Comparison of ENCODE assay signal across 8 cellular contexts in the genomic region with DNA sequence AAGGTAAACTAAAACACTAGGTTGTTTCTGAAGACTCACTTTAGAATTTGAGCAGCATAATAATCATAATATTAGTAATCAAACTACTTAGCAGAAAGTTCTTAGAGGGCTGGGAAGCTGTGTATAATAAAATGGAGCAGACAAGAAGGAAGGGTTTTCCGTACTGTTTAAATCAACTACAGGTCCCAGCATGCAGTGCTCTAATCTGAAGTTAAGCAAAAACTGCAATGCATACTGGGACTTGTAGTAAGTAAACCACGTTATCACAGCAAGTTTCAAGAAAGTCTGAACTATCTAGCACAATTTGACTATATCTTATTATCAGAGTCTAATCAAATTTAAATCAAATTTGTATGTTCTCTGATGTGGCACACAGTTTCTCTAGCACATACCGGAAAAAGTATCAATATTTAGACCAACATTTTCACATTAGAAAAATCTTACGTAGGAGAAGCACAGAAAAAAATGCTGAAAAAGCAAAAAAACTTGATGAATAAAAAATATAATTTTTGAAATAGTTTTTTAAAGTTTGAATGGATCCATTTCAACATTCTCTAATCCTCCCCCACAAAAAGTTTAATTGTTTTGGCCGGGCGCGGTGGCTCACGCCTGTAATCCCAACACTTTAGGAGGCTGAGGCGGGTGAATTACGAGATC. TPM values are rescaled to one million over a fixed set of nuclear protein-coding genes. Genes with fewer than 3 reads are reported as not detected.
DNase-seq lines count a peak whose midpoint lies in the region; ATAC-seq, FAIRE-seq and TF ChIP-seq lines count a peak whose summit lies in the region.

No MANE protein-coding gene starts in this region.

- H3K27me3 ChIP-seq in small intestine (ENCODE audit: control insufficient read depth in 2 of 2, insufficient read depth in 2 of 2, low read length in 2 of 2) (no peaks in the 10 kb centered on the region), stomach (no peaks in the 10 kb centered on the region)

- H3K4me3 Mint-ChIP-seq in activated CD8-positive, alpha-beta memory T cell treated with anti-CD3 and anti-CD28 coated beads, Interleukin-2, amount 10 ng/mL, durations not matched to agents 7 days and 5 days, result no peak overlapping the region

- POLR2A ChIA-PET in HEK293 (lab: Yijun Ruan, JAX), result interaction anchor here (0.7 to 1.2 kb wide), 2 partner anchors 11 to 43 kb away, joined by 4 to 5 read pairs; no protein-coding TSS in a partner anchor

- peaks cover 8% of the 10 kb centered on the region for H3K36me3 Mint-ChIP-seq in activated CD8-positive, alpha-beta memory T cell treated with anti-CD3 and anti-CD28 coated beads, Interleukin-2, amount 10 ng/mL, durations not matched to agents 7 days and 5 days

- no peaks in the 10 kb centered on the region for H3K9me3 Mint-ChIP-seq in activated CD8-positive, alpha-beta memory T cell treated with anti-CD3 and anti-CD28 coated beads, Interleukin-2, amount 10 ng/mL, durations not matched to agents 7 days and 5 days (ENCODE audit: low read depth)

- H3K27ac ChIP-seq in HEK293 (ENCODE audit: extremely low read depth, low read depth, low read length) (no peak overlapping the region), small intestine (ENCODE audit: low read depth in 1 of 2, low read length in 1 of 2) (no peak overlapping the region), stomach (no peak overlapping the region)

- H3K9me3 ChIP-seq in HEK293 (ENCODE audit: control insufficient read depth, insufficient read depth, low read depth, low read length) (no peaks in the 10 kb centered on the region), small intestine (ENCODE audit: control insufficient read depth, low read depth) (no peaks in the 10 kb centered on the region), stomach (no peaks in the 10 kb centered on the region)

- 73 to 76% (median 76%) methylated on average over 10 of the region's 10 CpGs for WGBS in small intestine, 3 donors
- WGBS in stomach, 5 donors, result 71 to 75% (median 72%) methylated on average over 10 of the region's 10 CpGs

- H3K36me3 ChIP-seq in HEK293 (ENCODE audit: control insufficient read depth in 2 of 2, insufficient read depth in 1 of 2, low read length in 2 of 2) (no peaks in the 10 kb centered on the region), small intestine (ENCODE audit: control insufficient read depth in 2 of 2, insufficient read depth in 2 of 2, low read length in 2 of 2) (no peaks in the 10 kb centered on the region), stomach (no peaks in the 10 kb centered on the region)

- FAIRE-seq in TTC549 (lab: Jason Lieb, UNC) (peak; percentile 75), small intestine (lab: Jason Lieb, UNC) (no peak)

- no peak for TF ChIP-seq EP300 in stomach (IDR thresholded peaks at IDR 0.05)

- intact Hi-C loops in stomach (cut with DNase I; ENCODE audit: low total_unique reads), result no loop called here

- H3K27me3 Mint-ChIP-seq in activated CD8-positive, alpha-beta memory T cell treated with anti-CD3 and anti-CD28 coated beads, Interleukin-2, amount 10 ng/mL, durations not matched to agents 7 days and 5 days, result no peaks in the 10 kb centered on the region

- no peak overlapping the region for H3K4me3 ChIP-seq in HEK293 (ENCODE audit: low read depth, low read length)
- H3K4me3 ChIP-seq in small intestine (ENCODE audit: low read depth in 1 of 2, low read length in 2 of 2), result no peak overlapping the region
- H3K4me3 ChIP-seq in stomach, result no peak overlapping the region

- TF ChIP-seq CTCF in HEK293 (tag by site-specific recombination; IDR thresholded peaks at IDR 0.05), result no peak
- no peak for TF ChIP-seq CTCF in stomach (IDR thresholded peaks at IDR 0.05)

- peaks cover 44% of the 10 kb centered on the region for H3K4me1 Mint-ChIP-seq in activated CD8-positive, alpha-beta memory T cell treated with anti-CD3 and anti-CD28 coated beads, Interleukin-2, amount 10 ng/mL, durations not matched to agents 7 days and 5 days

- ATAC-seq in activated CD8-positive, alpha-beta memory T cell treated with anti-CD3 and anti-CD28 coated beads, Interleukin-2, amount 10 ng/mL, durations not matched to agents 7 days and 5 days, result peak; percentile 96

- no peak overlapping the region for H3K27ac Mint-ChIP-seq in activated CD8-positive, alpha-beta memory T cell treated with anti-CD3 and anti-CD28 coated beads, Interleukin-2, amount 10 ng/mL, durations not matched to agents 7 days and 5 days

- TF ChIP-seq POLR2A in stomach (IDR thresholded peaks at IDR 0.05), result no peak

- CTCF ChIA-PET in activated CD8-positive, alpha-beta memory T cell treated with anti-CD3 and anti-CD28 coated beads, Interleukin-2, amount 10 ng/mL, durations not matched to agents 7 days and 5 days (lab: Charles Lee), result interaction anchor here (1.7 kb wide), 1 partner anchor 13 kb away, joined by 3 read pairs; no protein-coding TSS in a partner anchor
- CTCF ChIA-PET in HEK293 (lab: Yijun Ruan, JAX), result interaction anchor here (0.5 to 0.9 kb wide), 4 partner anchors 15 to 211 kb away, joined by 3 read pairs; no protein-coding TSS in a partner anchor

- H3K4me1 ChIP-seq in HEK293 (ENCODE audit: control insufficient read depth, insufficient read depth, low read length) (peaks cover 2% of the 10 kb centered on the region), small intestine (ENCODE audit: control insufficient read depth in 2 of 2, insufficient read depth in 1 of 2, low read depth in 1 of 2, low read length in 1 of 2) (no peaks in the 10 kb centered on the region), stomach (peaks cover 17 to 86% (median 52%) of the 10 kb centered on the region in 4 donors)

- no peak for DNase-seq in activated CD8-positive, alpha-beta memory T cell treated with anti-CD3 and anti-CD28 coated beads, Interleukin-2, amount 10 ng/mL, durations not matched to agents 7 days and 5 days
- no peak for DNase-seq in activated CD8-positive, alpha-beta memory T cell treated with anti-CD3 and anti-CD28 coated beads for 24 hours
- DNase-seq in NCI-H1694 (lab: John Stamatoyannopoulos, UW) (peak; percentile 39), glomerular endothelial cell (ENCODE audit: extremely low read depth, low read depth, low spot score) (peak; percentile 16), small intestine (peak; percentile 77), stomach (no peak)

TF ChIP-seq in HEK293, 187 proteins besides CTCF, POLR2A, EP300 and RAD21:
- TF ChIP-seq SCRT1 (tag by site-specific recombination; IDR thresholded peaks at IDR 0.05; ENCODE audit: borderline replicate concordance), result no peak
- TF ChIP-seq ZBTB7A (tag by site-specific recombination; IDR thresholded peaks at IDR 0.05; ENCODE audit: low read depth), result no peak
- no peak for TF ChIP-seq ZNF571 (tag by site-specific recombination; IDR thresholded peaks at IDR 0.05)
- TF ChIP-seq ZNF664 (tag by site-specific recombination; IDR thresholded peaks at IDR 0.05), result peak; percentile 50; the same call in 1 of the 2 replicates
- TF ChIP-seq, protein P1, sequence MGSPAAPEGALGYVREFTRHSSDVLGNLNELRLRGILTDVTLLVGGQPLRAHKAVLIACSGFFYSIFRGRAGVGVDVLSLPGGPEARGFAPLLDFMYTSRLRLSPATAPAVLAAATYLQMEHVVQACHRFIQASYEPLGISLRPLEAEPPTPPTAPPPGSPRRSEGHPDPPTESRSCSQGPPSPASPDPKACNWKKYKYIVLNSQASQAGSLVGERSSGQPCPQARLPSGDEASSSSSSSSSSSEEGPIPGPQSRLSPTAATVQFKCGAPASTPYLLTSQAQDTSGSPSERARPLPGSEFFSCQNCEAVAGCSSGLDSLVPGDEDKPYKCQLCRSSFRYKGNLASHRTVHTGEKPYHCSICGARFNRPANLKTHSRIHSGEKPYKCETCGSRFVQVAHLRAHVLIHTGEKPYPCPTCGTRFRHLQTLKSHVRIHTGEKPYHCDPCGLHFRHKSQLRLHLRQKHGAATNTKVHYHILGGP (tag by site-specific recombination; IDR thresholded peaks at IDR 0.05), result no peak
- TF ChIP-seq ZNF16 (tag by site-specific recombination; IDR thresholded peaks at IDR 0.05; ENCODE audit: low read depth), result no peak
- TF ChIP-seq ZNF335 (tag by site-specific recombination; conservative IDR thresholded peaks at IDR 0.05), result peak; percentile 51
- TF ChIP-seq ZNF76 (tag by site-specific recombination; IDR thresholded peaks at IDR 0.05; ENCODE audit: borderline replicate concordance, low read depth), result peak; percentile 87
- peak; percentile 49 for TF ChIP-seq ZBTB20 (tag by site-specific recombination; IDR thresholded peaks at IDR 0.05)
- 0 out of 2 replicates have a peak, but pooled peaks have one; percentile 37 for TF ChIP-seq ZBTB17 (tag by site-specific recombination; IDR thresholded peaks at IDR 0.05)
- TF ChIP-seq ZIC2 (tag by site-specific recombination; IDR thresholded peaks at IDR 0.05), result no peak
- TF ChIP-seq, protein P2, sequence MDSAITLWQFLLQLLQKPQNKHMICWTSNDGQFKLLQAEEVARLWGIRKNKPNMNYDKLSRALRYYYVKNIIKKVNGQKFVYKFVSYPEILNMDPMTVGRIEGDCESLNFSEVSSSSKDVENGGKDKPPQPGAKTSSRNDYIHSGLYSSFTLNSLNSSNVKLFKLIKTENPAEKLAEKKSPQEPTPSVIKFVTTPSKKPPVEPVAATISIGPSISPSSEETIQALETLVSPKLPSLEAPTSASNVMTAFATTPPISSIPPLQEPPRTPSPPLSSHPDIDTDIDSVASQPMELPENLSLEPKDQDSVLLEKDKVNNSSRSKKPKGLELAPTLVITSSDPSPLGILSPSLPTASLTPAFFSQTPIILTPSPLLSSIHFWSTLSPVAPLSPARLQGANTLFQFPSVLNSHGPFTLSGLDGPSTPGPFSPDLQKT (IDR thresholded peaks at IDR 0.05; ENCODE audit: borderline replicate concordance, low read depth, low read length), result no peak

RNA-seq across cellular contexts. Expression of gene PHF21A, which starts 8.2 kb away (rescaled TPM):
- 10 to 100 TPM; 34.6 to 39.7 TPM for total RNA-seq in activated CD8-positive, alpha-beta memory T cell treated with anti-CD3 and anti-CD28 coated beads, Interleukin-2, amount 10 ng/mL, durations not matched to agents 7 days and 5 days
- total RNA-seq in glomerular endothelial cell (22.3 and 30.3 TPM in 2 replicates), stomach (10 to 100 TPM in 4 of 5 donors, 1 to 10 TPM in 1; 6.1 to 67.0 (median 22.2) TPM)
- polyA plus RNA-seq in small intestine (10 to 100 TPM in 1 of 3 donors, 1 to 10 TPM in 2; 4.9 to 10.5 (median 4.9) TPM), stomach (10 to 100 TPM; 10.1 to 15.1 (median 11.9) TPM)

Comparison
In these comparisons a context has a peak if more than half of its experiments do, and no peak if none do; other contexts are left out.
1. DNase-seq: peak in NCI-H1694 (single experiment), glomerular endothelial cell (single experiment) and small intestine (single experiment); none in activated CD8-positive, alpha-beta memory T cell treated with anti-CD3 and anti-CD28 coated beads, Interleukin-2, amount 10 ng/mL, durations not matched to agents 7 days and 5 days (single experiment), activated CD8-positive, alpha-beta memory T cell treated with anti-CD3 and anti-CD28 coated beads for 24 hours (single experiment) and stomach (single experiment).